In genomic region chr6:7594579-7595125, GRCh38 we compare ENCODE assay signal across 20 cellular contexts. TPM values are rescaled to one million over a fixed set of nuclear protein-coding genes. Genes with fewer than 3 reads are reported as not detected.
DNase-seq lines count a peak whose midpoint lies in the region; TF ChIP-seq lines count a peak whose summit lies in the region.
"Had no signal": no experiment of that assay in that cellular context is flagged by ENCODE, and none has a peak within 500 bp of the region (broad histone marks: within the 10 kb centered on the region; RNA-seq: fewer than 3 reads in every experiment).

No MANE protein-coding gene starts in this region.

- no peak for TF ChIP-seq CTCF in chondrocyte (IDR thresholded peaks at IDR 0.05)

- H3K4me1 Mint-ChIP-seq in chondrocyte (ENCODE audit: low read depth), result peaks cover 30% of the 10 kb centered on the region

- no peak overlapping the region for H3K4me3 Mint-ChIP-seq in chondrocyte (ENCODE audit: unreplicated experiment)
- H3K4me3 Mint-ChIP-seq: CD8-positive, alpha-beta T cell; GM23338; H9 had no signal

- H3K36me3 Mint-ChIP-seq in chondrocyte (ENCODE audit: low read depth), result peaks cover 27% of the 10 kb centered on the region

- no peaks in the 10 kb centered on the region for H3K9me3 Mint-ChIP-seq in chondrocyte (ENCODE audit: low read depth)
- H3K9me3 Mint-ChIP-seq: CD8-positive, alpha-beta T cell; GM23338; H9 had no signal

- DNase-seq in EH (ENCODE audit: low read depth), result peak; percentile 2
- peak; percentile 22 for DNase-seq in HT-29 (ENCODE audit: low spot score)
- DNase-seq in glomerular visceral epithelial cell (ENCODE audit: extremely low spot score), result peak; percentile 41
- DNase-seq in kidney tubule cell (ENCODE audit: low spot score), result peak; percentile 35
- no peak for DNase-seq in NCI-H345 (lab: John Stamatoyannopoulos, UW)
- DNase-seq in chondrocyte (ENCODE audit: low spot score), result no peak
- no peak for DNase-seq in T-helper 1 cell
- DNase-seq in NCI-H187 (lab: John Stamatoyannopoulos, UW), result no peak
- DNase-seq: C1 segment of cervical spinal cord; Caco-2; CD8-positive, alpha-beta T cell; DMS79; H9; KBM-7; MM.1S; NCI-H2029 treated with DMSO at 0.1 percent for 48 hours; NCI-H526 treated with DMSO at 0.1 percent for 48 hours; SK-N-SH; SW 1271 had no signal

- H3K27ac Mint-ChIP-seq in chondrocyte (ENCODE audit: unreplicated experiment), result no peak overlapping the region
- H3K27ac Mint-ChIP-seq: CD8-positive, alpha-beta T cell; GM23338; H9 had no signal

- H3K27me3 Mint-ChIP-seq in chondrocyte (ENCODE audit: low read depth), result no peaks in the 10 kb centered on the region

RNA-seq across cellular contexts. Expression of gene SNRNP48, which starts 4.7 kb away (rescaled TPM):
- 7.6 and 9.3 TPM in 2 replicates for total RNA-seq in HT-29 (2014; rRNA removed; shearing (Covaris generic))
- total RNA-seq in chondrocyte, result 9.6 to 16.0 TPM (median 9.7 TPM) in 3 replicates

RNA-seq across cellular contexts. Expression of gene DSP, which starts 53.2 kb away (rescaled TPM):
- 28.0 and 29.7 TPM in 2 replicates for total RNA-seq in HT-29 (2014; rRNA removed; shearing (Covaris generic))
- 464 to 589 TPM (median 471 TPM) in 3 replicates for total RNA-seq in chondrocyte

Comparison
In these comparisons a context has a peak if more than half of its experiments do, and no peak if none do; other contexts are left out.
1. DNase-seq: peak in EH (single experiment), HT-29 (single experiment), glomerular visceral epithelial cell (single experiment) and kidney tubule cell (single experiment); none in NCI-H345 (single experiment), chondrocyte (single experiment), T-helper 1 cell (0 of 5) and NCI-H187 (0 of 2).
2. RNA of gene DSP, which starts 53.2 kb away (total RNA-seq): 464 to 589 TPM in chondrocyte; 28.0 to 29.7 TPM in HT-29; every median in the first group is over 10 times any median in the second.